ENCODE assay signal across 1 cellular context in the genomic region with DNA sequence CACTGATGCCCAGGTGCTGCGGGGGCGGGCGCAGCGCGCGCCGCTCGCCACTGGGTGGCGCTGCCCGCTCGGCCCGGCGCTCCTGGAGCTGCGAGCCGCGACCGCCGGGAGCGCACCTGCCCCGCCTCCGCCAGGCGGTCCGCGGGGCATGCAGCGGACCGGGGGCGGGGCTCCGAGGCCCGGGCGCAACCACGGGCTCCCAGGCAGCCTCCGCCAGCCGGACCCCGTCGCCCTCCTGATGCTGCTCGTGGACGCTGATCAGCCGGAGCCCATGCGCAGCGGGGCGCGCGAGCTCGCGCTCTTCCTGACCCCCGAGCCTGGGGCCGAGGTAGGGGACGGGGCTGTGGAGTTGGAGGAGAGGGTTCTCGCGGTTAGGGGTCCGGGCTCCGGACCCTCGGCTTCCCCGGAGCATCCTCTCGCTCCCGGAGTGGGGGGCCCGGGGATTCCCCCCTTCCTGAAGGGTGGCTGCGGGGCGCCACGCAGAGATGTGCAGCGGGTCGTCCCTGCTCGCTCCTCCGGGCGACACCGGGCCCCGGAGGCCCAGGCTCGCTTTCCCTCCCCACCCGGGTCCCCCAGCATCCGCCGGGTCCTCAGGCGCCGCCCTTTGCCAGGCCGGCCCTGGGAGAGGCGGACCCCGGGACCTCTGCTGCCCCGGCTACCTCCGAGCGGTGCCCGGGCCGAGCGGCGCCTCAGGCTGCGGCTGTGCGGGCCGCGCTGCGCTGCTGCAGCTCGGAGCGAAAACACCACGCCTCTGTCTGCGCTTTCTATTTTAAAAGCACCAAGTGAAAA.
A peak's percentile ranks its signal among the peaks of the same experiment; 100 is the strongest.
TF ChIP-seq lines count a peak whose summit lies in the region.

A gene with protein sequence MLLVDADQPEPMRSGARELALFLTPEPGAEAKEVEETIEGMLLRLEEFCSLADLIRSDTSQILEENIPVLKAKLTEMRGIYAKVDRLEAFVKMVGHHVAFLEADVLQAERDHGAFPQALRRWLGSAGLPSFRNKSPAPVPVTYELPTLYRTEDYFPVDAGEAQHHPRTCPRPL (plus strand): TSS at position 216 of the 789 bp plus-strand sequence. CDS start 23 bp downstream, at position 239.

TF ChIP-seq in IMR-90, 13 proteins besides CTCF, POLR2A, EP300 and RAD21:
- TF ChIP-seq RCOR1 (IDR thresholded peaks at IDR 0.05; ENCODE audit: insufficient replicate concordance, low read length) (peak; percentile 94), MAFK (IDR thresholded peaks at IDR 0.05; ENCODE audit: low read depth, low read length) (no peak), MXI1 (IDR thresholded peaks at IDR 0.05; ENCODE audit: borderline replicate concordance, low read depth, low read length) (peak; percentile 93), MAZ (IDR thresholded peaks at IDR 0.05; ENCODE audit: borderline replicate concordance, low read depth, low read length) (peak; percentile 93; the same call in 1 of the 2 replicates), FOS (IDR thresholded peaks at IDR 0.05; ENCODE audit: low read depth, low read length) (no peak), CHD1 (IDR thresholded peaks at IDR 0.05; ENCODE audit: low read depth, low read length) (0 out of 2 replicates have a peak, but pooled peaks have one; percentile 43), SMC3 (IDR thresholded peaks at IDR 0.05; ENCODE audit: low read depth, low read length) (peak; percentile 82)
- TF ChIP-seq, protein P1, sequence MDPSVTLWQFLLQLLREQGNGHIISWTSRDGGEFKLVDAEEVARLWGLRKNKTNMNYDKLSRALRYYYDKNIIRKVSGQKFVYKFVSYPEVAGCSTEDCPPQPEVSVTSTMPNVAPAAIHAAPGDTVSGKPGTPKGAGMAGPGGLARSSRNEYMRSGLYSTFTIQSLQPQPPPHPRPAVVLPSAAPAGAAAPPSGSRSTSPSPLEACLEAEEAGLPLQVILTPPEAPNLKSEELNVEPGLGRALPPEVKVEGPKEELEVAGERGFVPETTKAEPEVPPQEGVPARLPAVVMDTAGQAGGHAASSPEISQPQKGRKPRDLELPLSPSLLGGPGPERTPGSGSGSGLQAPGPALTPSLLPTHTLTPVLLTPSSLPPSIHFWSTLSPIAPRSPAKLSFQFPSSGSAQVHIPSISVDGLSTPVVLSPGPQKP (IDR thresholded peaks at IDR 0.05; ENCODE audit: borderline replicate concordance, low read depth, low read length) = no peak
- TF ChIP-seq, protein P2, sequence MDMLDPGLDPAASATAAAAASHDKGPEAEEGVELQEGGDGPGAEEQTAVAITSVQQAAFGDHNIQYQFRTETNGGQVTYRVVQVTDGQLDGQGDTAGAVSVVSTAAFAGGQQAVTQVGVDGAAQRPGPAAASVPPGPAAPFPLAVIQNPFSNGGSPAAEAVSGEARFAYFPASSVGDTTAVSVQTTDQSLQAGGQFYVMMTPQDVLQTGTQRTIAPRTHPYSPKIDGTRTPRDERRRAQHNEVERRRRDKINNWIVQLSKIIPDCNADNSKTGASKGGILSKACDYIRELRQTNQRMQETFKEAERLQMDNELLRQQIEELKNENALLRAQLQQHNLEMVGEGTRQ (IDR thresholded peaks at IDR 0.05; ENCODE audit: low read depth, low read length) = peak; percentile 22; the same call in 1 of the 2 replicates
